ENCODE assay signal across 27 cellular contexts in genomic region chr15:93378547-93378946, GRCh38.
DNase-seq lines count a peak whose midpoint lies in the region; ATAC-seq and TF ChIP-seq lines count a peak whose summit lies in the region.
"Had no signal": no experiment of that assay in that cellular context is flagged by ENCODE, and none has a peak within 500 bp of the region (broad histone marks: within the 10 kb centered on the region; RNA-seq: fewer than 3 reads in every experiment).

No MANE protein-coding gene starts in this region.

- no peaks in the 10 kb centered on the region for H3K9me2 ChIP-seq in OCI-LY7 (ENCODE audit: insufficient read depth, low read length)

- H3K4me2 ChIP-seq in OCI-LY7 (ENCODE audit: low read length), result no peak overlapping the region

- ATAC-seq in GM21447 (IDR thresholded peaks at IDR 0.05; ENCODE audit: unreplicated experiment), result no peak
- no peak for ATAC-seq in activated CD8-positive, alpha-beta T cell treated with anti-CD3 and anti-CD28 coated beads for 36 hours
- ATAC-seq: activated CD8-positive, alpha-beta memory T cell treated with anti-CD3 and anti-CD28 coated beads, Interleukin-2, amount 10 ng/mL, durations not matched to agents 7 days and 5 days; activated naive CD4-positive, alpha-beta T cell treated with anti-CD3 and anti-CD28 coated beads, Interleukin-2, amount 50 U/mL, for 72 hours; foreskin keratinocyte; left ventricle myocardium superior had no signal

- H3K36me3 Mint-ChIP-seq in endodermal cell (ENCODE audit: low read depth), result peaks cover 2% of the 10 kb centered on the region
- no peaks in the 10 kb centered on the region for H3K36me3 Mint-ChIP-seq in activated CD8-positive, alpha-beta T cell treated with anti-CD3 and anti-CD28 coated beads for 36 hours (ENCODE audit: low read depth)
- H3K36me3 Mint-ChIP-seq: activated CD8-positive, alpha-beta memory T cell treated with anti-CD3 and anti-CD28 coated beads, Interleukin-2, amount 10 ng/mL, durations not matched to agents 7 days and 5 days; activated naive CD4-positive, alpha-beta T cell treated with anti-CD3 and anti-CD28 coated beads, Interleukin-2, amount 50 U/mL, for 72 hours; immature natural killer cell had no signal

- no peak for TF ChIP-seq CTCF in endodermal cell (conservative IDR thresholded peaks at IDR 0.05)
- TF ChIP-seq CTCF in activated CD8-positive, alpha-beta T cell treated with anti-CD3 and anti-CD28 coated beads for 36 hours (IDR thresholded peaks at IDR 0.05), result no peak
- TF ChIP-seq CTCF in OCI-LY7 (conservative IDR thresholded peaks at IDR 0.05; ENCODE audit: low read length), result no peak

- peak; percentile 77 for DNase-seq in COR-L47 (lab: John Stamatoyannopoulos, UW)
- peak; percentile 83 for DNase-seq in NCI-H146 (lab: John Stamatoyannopoulos, UW)
- peak; percentile 7 for DNase-seq in NCI-H2196 treated with DMSO at 0.1 percent for 48 hours (lab: John Stamatoyannopoulos, UW; ENCODE audit: unreplicated experiment)
- DNase-seq in endodermal cell, result no peak
- no peak for DNase-seq in OCI-M2 (lab: John Stamatoyannopoulos, UW; ENCODE audit: unreplicated experiment)
- no peak for DNase-seq in activated CD8-positive, alpha-beta T cell treated with anti-CD3 and anti-CD28 coated beads for 36 hours
- DNase-seq in OCI-LY7 (ENCODE audit: low spot score), result no peak
- DNase-seq: activated CD4-positive, alpha-beta T cell treated with anti-CD3 and anti-CD28 coated beads, Interleukin-2, amount 10 ng/mL, durations not matched to agents 24 days and 14 days; activated CD8-positive, alpha-beta memory T cell treated with anti-CD3 and anti-CD28 coated beads, Interleukin-2, amount 10 ng/mL, durations not matched to agents 7 days and 5 days; BE2C; Caco-2; EL; erythroblast; foreskin keratinocyte; H9; immature natural killer cell; left ventricle myocardium superior; MG63; NK-92 treated with Interleukin-12 subunit alpha and Interleukin-12 subunit beta, amount 100 ng/mL, for 24 hours; Peyer's patch; T-helper 2 cell had no signal

- no peaks in the 10 kb centered on the region for H4K20me1 ChIP-seq in OCI-LY7 (ENCODE audit: insufficient read depth, low read length)

- intact Hi-C loops in activated CD8-positive, alpha-beta T cell treated with anti-CD3 and anti-CD28 coated beads for 36 hours (cut with micrococcal nuclease), result no loop called here
- intact Hi-C loops in OCI-LY7 (cut with micrococcal nuclease; ENCODE audit: unreplicated experiment), result no loop called here

- WGBS in endodermal cell (ENCODE audit: insufficient coverage in 1 of 2, insufficient read length in 1 of 2), 2 experiments, result 95 to 96% methylated on average over 9 of the region's 9 CpGs

- H3K27me3 ChIP-seq in endodermal cell (ENCODE audit: control insufficient read depth, insufficient read depth, low read length, poor library complexity, severe bottlenecking), result no peaks in the 10 kb centered on the region
- H3K27me3 ChIP-seq: ascending aorta, BE2C, foreskin keratinocyte, Peyer's patch, upper lobe of left lung had no signal

- H3K4me1 Mint-ChIP-seq in endodermal cell, result peaks cover 10% of the 10 kb centered on the region
- no peaks in the 10 kb centered on the region for H3K4me1 Mint-ChIP-seq in activated CD8-positive, alpha-beta T cell treated with anti-CD3 and anti-CD28 coated beads for 36 hours (ENCODE audit: low read depth)
- H3K4me1 Mint-ChIP-seq: activated CD4-positive, alpha-beta T cell treated with anti-CD3 and anti-CD28 coated beads, Interleukin-2, amount 10 ng/mL, durations not matched to agents 24 days and 14 days; activated CD8-positive, alpha-beta memory T cell treated with anti-CD3 and anti-CD28 coated beads, Interleukin-2, amount 10 ng/mL, durations not matched to agents 7 days and 5 days; immature natural killer cell had no signal

- H3K9me3 ChIP-seq in endodermal cell (ENCODE audit: control insufficient read depth, low read length) (no peaks in the 10 kb centered on the region), OCI-LY7 (ENCODE audit: low read length) (no peaks in the 10 kb centered on the region)
- H3K9me3 ChIP-seq: ascending aorta, BE2C, Caco-2, MG63, Peyer's patch, upper lobe of left lung had no signal

- H2AFZ ChIP-seq in OCI-LY7 (ENCODE audit: low read length), result no peak overlapping the region

- H3K27ac ChIP-seq in endodermal cell (ENCODE audit: low read depth, low read length), result peak overlapping the region; percentile 71
- H3K27ac ChIP-seq in OCI-LY7 (ENCODE audit: low read depth, low read length, poor library complexity, severe bottlenecking), result no peak overlapping the region
- H3K27ac ChIP-seq: ascending aorta, foreskin keratinocyte, Peyer's patch, upper lobe of left lung had no signal

- H3K36me3 ChIP-seq in endodermal cell (ENCODE audit: control insufficient read depth, insufficient read depth, low read length) (no peaks in the 10 kb centered on the region), OCI-LY7 (ENCODE audit: insufficient read depth, low read length) (no peaks in the 10 kb centered on the region)
- H3K36me3 ChIP-seq: ascending aorta, BE2C, MG63, Peyer's patch, upper lobe of left lung had no signal

- H3K4me3 ChIP-seq in endodermal cell (ENCODE audit: low read length), result no peak overlapping the region
- no peak overlapping the region for H3K4me3 ChIP-seq in OCI-LY7 (ENCODE audit: low read depth, low read length, poor library complexity, severe bottlenecking)
- H3K4me3 ChIP-seq: ascending aorta, MG63, Peyer's patch, upper lobe of left lung had no signal

- H3K27me3 Mint-ChIP-seq in endodermal cell (ENCODE audit: insufficient read depth), result peaks cover 3% of the 10 kb centered on the region
- H3K27me3 Mint-ChIP-seq in activated CD8-positive, alpha-beta T cell treated with anti-CD3 and anti-CD28 coated beads for 36 hours, result peaks cover 5% of the 10 kb centered on the region
- H3K27me3 Mint-ChIP-seq: activated CD4-positive, alpha-beta T cell treated with anti-CD3 and anti-CD28 coated beads, Interleukin-2, amount 10 ng/mL, durations not matched to agents 24 days and 14 days; activated CD8-positive, alpha-beta memory T cell treated with anti-CD3 and anti-CD28 coated beads, Interleukin-2, amount 10 ng/mL, durations not matched to agents 7 days and 5 days had no signal

- BruUV-seq in OCI-LY7 (replicated peaks; lab: Mats Ljungman, UMichigan), result no TSS peak

- no peak overlapping the region for H3K9ac ChIP-seq in endodermal cell (ENCODE audit: extremely low read depth, low read length, poor library complexity, severe bottlenecking)

- CTCF ChIA-PET in activated CD8-positive, alpha-beta T cell treated with anti-CD3 and anti-CD28 coated beads for 36 hours (lab: Charles Lee), result no interaction called here
- CTCF ChIA-PET in OCI-LY7 (lab: Charles Lee; ENCODE audit: unreplicated experiment), result no interaction called here

- H3K79me2 ChIP-seq in OCI-LY7 (ENCODE audit: insufficient read depth, low read depth, low read length), result no peaks in the 10 kb centered on the region

- H3K27ac Mint-ChIP-seq in endodermal cell, result no peak overlapping the region
- no peak overlapping the region for H3K27ac Mint-ChIP-seq in activated CD8-positive, alpha-beta T cell treated with anti-CD3 and anti-CD28 coated beads for 36 hours
- H3K27ac Mint-ChIP-seq: activated CD4-positive, alpha-beta T cell treated with anti-CD3 and anti-CD28 coated beads, Interleukin-2, amount 10 ng/mL, durations not matched to agents 24 days and 14 days; activated CD8-positive, alpha-beta memory T cell treated with anti-CD3 and anti-CD28 coated beads, Interleukin-2, amount 10 ng/mL, durations not matched to agents 7 days and 5 days; activated naive CD4-positive, alpha-beta T cell treated with anti-CD3 and anti-CD28 coated beads, Interleukin-2, amount 50 U/mL, for 72 hours; H9; immature natural killer cell; nephron; progenitor cell of endocrine pancreas had no signal

- POLR2A ChIA-PET in activated CD8-positive, alpha-beta T cell treated with anti-CD3 and anti-CD28 coated beads for 36 hours (lab: Charles Lee), result no interaction called here
- POLR2A ChIA-PET in OCI-LY7 (lab: Charles Lee), result interaction anchor here (0.6 kb wide), 1 partner anchor 68 kb away, joined by 3 read pairs; no protein-coding TSS in a partner anchor

- H3K4me1 ChIP-seq in endodermal cell (ENCODE audit: control insufficient read depth, insufficient read depth, low read length), result no peaks in the 10 kb centered on the region
- no peaks in the 10 kb centered on the region for H3K4me1 ChIP-seq in OCI-LY7 (ENCODE audit: insufficient read depth, low read length, poor library complexity, severe bottlenecking)
- H3K4me1 ChIP-seq: ascending aorta, BE2C, Caco-2, foreskin keratinocyte, Peyer's patch, upper lobe of left lung had no signal

- H3K4me3 Mint-ChIP-seq in endodermal cell, result no peak overlapping the region
- no peak overlapping the region for H3K4me3 Mint-ChIP-seq in activated CD8-positive, alpha-beta T cell treated with anti-CD3 and anti-CD28 coated beads for 36 hours
- H3K4me3 Mint-ChIP-seq: activated CD4-positive, alpha-beta T cell treated with anti-CD3 and anti-CD28 coated beads, Interleukin-2, amount 10 ng/mL, durations not matched to agents 24 days and 14 days; activated CD8-positive, alpha-beta memory T cell treated with anti-CD3 and anti-CD28 coated beads, Interleukin-2, amount 10 ng/mL, durations not matched to agents 7 days and 5 days; H9; immature natural killer cell; nephron had no signal

- H3K9me3 Mint-ChIP-seq in endodermal cell, result no peaks in the 10 kb centered on the region
- H3K9me3 Mint-ChIP-seq in activated CD8-positive, alpha-beta T cell treated with anti-CD3 and anti-CD28 coated beads for 36 hours, result no peaks in the 10 kb centered on the region
- H3K9me3 Mint-ChIP-seq: activated CD4-positive, alpha-beta T cell treated with anti-CD3 and anti-CD28 coated beads, Interleukin-2, amount 10 ng/mL, durations not matched to agents 24 days and 14 days; activated naive CD4-positive, alpha-beta T cell treated with anti-CD3 and anti-CD28 coated beads, Interleukin-2, amount 50 U/mL, for 72 hours; H9; immature natural killer cell; nephron had no signal

Comparison
In these comparisons a context has a peak if more than half of its experiments do, and no peak if none do; other contexts are left out.
1. DNase-seq: peak in COR-L47 (single experiment), NCI-H146 (single experiment) and NCI-H2196 treated with DMSO at 0.1 percent for 48 hours (single experiment); none in endodermal cell (single experiment), OCI-M2 (single experiment), activated CD8-positive, alpha-beta T cell treated with anti-CD3 and anti-CD28 coated beads for 36 hours (single experiment) and OCI-LY7 (single experiment).